In genomic region chr18:4603955-4604354, GRCh38 we compare ENCODE assay signal across 25 cellular contexts.
"Had no signal": no experiment of that assay in that cellular context is flagged by ENCODE, and none has a peak within 500 bp of the region (broad histone marks: within the 10 kb centered on the region; RNA-seq: fewer than 3 reads in every experiment).

No MANE protein-coding gene starts in this region.

- H3K4me1 ChIP-seq: esophagus muscularis mucosa, gastrocnemius medialis, heart right ventricle, psoas muscle, right lobe of liver, spleen, transverse colon had no signal

- H3K27me3 Mint-ChIP-seq: naive B cell; stimulated activated naive B cell treated with anti-CD40 and anti-IgM and Interleukin-4, amounts not matched to agents 10 μg/mL and 1 μg/mL and 100 μg/mL, for 72 hours; stimulated activated naive CD8-positive, alpha-beta T cell treated with anti-CD3 and anti-CD28 coated beads, Interleukin-15, amount 100 ng/mL, for 72 hours had no signal

- DNase-seq: effector memory CD4-positive, alpha-beta T cell; gastrocnemius medialis; heart right ventricle; hypothalamus; kidney; left cardiac atrium; left ventricle myocardium superior; mesenchymal stem cell; naive B cell; psoas muscle; retina; right lobe of liver; spleen; stimulated activated CD4-positive, alpha-beta T cell treated with anti-CD3 and anti-CD28 coated beads, Interleukin-15, amount 100 ng/mL, for 24 hours; stimulated activated CD4-positive, alpha-beta T cell treated with anti-CD3 and anti-CD28 coated beads, Interleukin-1b, Interleukin-23, amount 100 ng/mL, for 48 hours; stimulated activated CD4-positive, alpha-beta T cell treated with anti-CD3 and anti-CD28 coated beads, Interleukin-4, amount 100 ng/mL, for 4 hours; stimulated activated naive B cell treated with anti-CD40 and anti-IgM and Interleukin-4, amounts not matched to agents 10 μg/mL and 1 μg/mL and 100 μg/mL, for 72 hours; stimulated activated naive CD8-positive, alpha-beta T cell treated with anti-CD3 and anti-CD28 coated beads, Interleukin-15, amount 100 ng/mL, for 72 hours; transverse colon had no signal

- H3K4me3 Mint-ChIP-seq: naive B cell; nephron; stimulated activated naive B cell treated with anti-CD40 and anti-IgM and Interleukin-4, amounts not matched to agents 10 μg/mL and 1 μg/mL and 100 μg/mL, for 72 hours; stimulated activated naive CD8-positive, alpha-beta T cell treated with anti-CD3 and anti-CD28 coated beads, Interleukin-15, amount 100 ng/mL, for 72 hours had no signal

- H3K4me1 Mint-ChIP-seq: naive B cell; stimulated activated naive B cell treated with anti-CD40 and anti-IgM and Interleukin-4, amounts not matched to agents 10 μg/mL and 1 μg/mL and 100 μg/mL, for 72 hours; stimulated activated naive CD8-positive, alpha-beta T cell treated with anti-CD3 and anti-CD28 coated beads, Interleukin-15, amount 100 ng/mL, for 72 hours had no signal

- H3K4me3 ChIP-seq: esophagus muscularis mucosa, gastrocnemius medialis, heart right ventricle, lung, psoas muscle, right lobe of liver, spleen, thoracic aorta, transverse colon had no signal

- H3K36me3 ChIP-seq: esophagus muscularis mucosa, gastrocnemius medialis, heart right ventricle, neutrophil, spleen, thoracic aorta, transverse colon had no signal

- ATAC-seq: gastrocnemius medialis; heart right ventricle; left cardiac atrium; left ventricle myocardium superior; psoas muscle; right lobe of liver; stimulated activated naive B cell treated with anti-CD40 and anti-IgM and Interleukin-4, amounts not matched to agents 10 μg/mL and 1 μg/mL and 100 μg/mL, for 72 hours; stimulated activated naive CD8-positive, alpha-beta T cell treated with anti-CD3 and anti-CD28 coated beads, Interleukin-15, amount 100 ng/mL, for 72 hours had no signal

- H3K27ac Mint-ChIP-seq: nephron; stimulated activated naive B cell treated with anti-CD40 and anti-IgM and Interleukin-4, amounts not matched to agents 10 μg/mL and 1 μg/mL and 100 μg/mL, for 72 hours; stimulated activated naive CD8-positive, alpha-beta T cell treated with anti-CD3 and anti-CD28 coated beads, Interleukin-15, amount 100 ng/mL, for 72 hours had no signal

- H3K9me3 ChIP-seq: esophagus muscularis mucosa, gastrocnemius medialis, heart right ventricle, neutrophil, psoas muscle, right lobe of liver, thoracic aorta, transverse colon had no signal

- H3K27ac ChIP-seq: epithelial cell of prostate, esophagus muscularis mucosa, gastrocnemius medialis, heart right ventricle, neutrophil, psoas muscle, right lobe of liver, spleen, thoracic aorta, transverse colon had no signal

- H3K27me3 ChIP-seq: esophagus muscularis mucosa, gastrocnemius medialis, heart right ventricle, neutrophil, right lobe of liver, spleen, transverse colon had no signal

- H3K36me3 Mint-ChIP-seq: naive B cell; stimulated activated naive B cell treated with anti-CD40 and anti-IgM and Interleukin-4, amounts not matched to agents 10 μg/mL and 1 μg/mL and 100 μg/mL, for 72 hours had no signal

- H3K9me3 Mint-ChIP-seq: nephron had no signal
